Comparison of ENCODE assay signal across 8 cellular contexts in the genomic region with DNA sequence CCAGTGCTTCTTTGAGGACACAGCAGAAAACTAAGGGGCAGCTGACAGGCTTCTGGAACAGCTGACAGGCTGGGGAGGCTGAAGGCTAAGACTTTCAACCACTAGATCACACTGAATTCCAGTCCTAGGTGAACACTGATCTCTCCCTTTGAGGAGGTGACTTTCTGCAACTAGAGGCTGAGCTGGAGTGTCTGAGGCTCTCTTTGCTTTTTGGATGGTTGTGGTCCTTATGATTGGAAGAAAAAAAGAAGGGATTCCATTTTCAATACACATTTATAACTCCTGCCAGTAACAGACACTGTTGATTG. TPM values are rescaled to one million over a fixed set of nuclear protein-coding genes. Genes with fewer than 3 reads are reported as not detected.
DNase-seq lines count a peak whose midpoint lies in the region; ATAC-seq and TF ChIP-seq lines count a peak whose summit lies in the region.

No MANE protein-coding gene starts in this region.

- intact Hi-C loops in thyroid gland (cut with DNase I), result loop anchor here (10.0 kb wide), 2 partner anchors 52 to 138 kb away; no protein-coding TSS in a partner anchor

- TF ChIP-seq CTCF in brain (conservative IDR thresholded peaks at IDR 0.05), result no peak
- TF ChIP-seq CTCF in lung (IDR thresholded peaks at IDR 0.05; ENCODE audit: control extremely low read depth, extremely low read depth), result no peak
- TF ChIP-seq CTCF in thyroid gland (IDR thresholded peaks at IDR 0.05), result no peak

- H3K4me3 ChIP-seq in lung (peak overlapping the region; percentile 66), thyroid gland (replicated peaks in 1 of 3) (peak overlapping the region in 1 of 3 donors; percentile 75)

- H3K36me3 Mint-ChIP-seq in activated CD4-positive, alpha-beta T cell treated with anti-CD3 and anti-CD28 coated beads, Interleukin-2, amount 10 ng/mL, durations not matched to agents 7 days and 5 days (ENCODE audit: low read depth), result peaks cover 1% of the 10 kb centered on the region
- no peaks in the 10 kb centered on the region for H3K36me3 Mint-ChIP-seq in brain

- H3K4me1 Mint-ChIP-seq in activated CD4-positive, alpha-beta T cell treated with anti-CD3 and anti-CD28 coated beads, Interleukin-2, amount 10 ng/mL, durations not matched to agents 7 days and 5 days, result peaks cover 91% of the 10 kb centered on the region
- peaks cover 27% of the 10 kb centered on the region for H3K4me1 Mint-ChIP-seq in brain

- H3K27ac Mint-ChIP-seq in activated CD4-positive, alpha-beta T cell treated with anti-CD3 and anti-CD28 coated beads, Interleukin-2, amount 10 ng/mL, durations not matched to agents 7 days and 5 days, result peak overlapping the region; percentile 86
- peak overlapping the region in 4 of 5 experiments; percentile 21 to 90 (median 86) for H3K27ac Mint-ChIP-seq in brain

- TF ChIP-seq POLR2A in thyroid gland (IDR thresholded peaks at IDR 0.05), result no peak

- peak overlapping the region; percentile 77 for H3K4me3 Mint-ChIP-seq in activated CD4-positive, alpha-beta T cell treated with anti-CD3 and anti-CD28 coated beads, Interleukin-2, amount 10 ng/mL, durations not matched to agents 7 days and 5 days
- peak overlapping the region; percentile 80 to 88 (median 84) for H3K4me3 Mint-ChIP-seq in brain

- H3K36me3 ChIP-seq in lung (ENCODE audit: control insufficient read depth in 2 of 2, insufficient read depth in 2 of 2, low read length in 2 of 2), result peaks cover 0 to 3% of the 10 kb centered on the region in 2 donors
- H3K36me3 ChIP-seq in thyroid gland, result no peaks in the 10 kb centered on the region

- peaks cover 2% of the 10 kb centered on the region for H3K27me3 Mint-ChIP-seq in activated CD4-positive, alpha-beta T cell treated with anti-CD3 and anti-CD28 coated beads, Interleukin-2, amount 10 ng/mL, durations not matched to agents 7 days and 5 days
- H3K27me3 Mint-ChIP-seq in brain, result peaks cover 67% of the 10 kb centered on the region

- CTCF ChIA-PET in activated CD4-positive, alpha-beta T cell treated with anti-CD3 and anti-CD28 coated beads, Interleukin-2, amount 10 ng/mL, durations not matched to agents 7 days and 5 days (lab: Charles Lee), result interaction anchor here (1.9 kb wide), 1 partner anchor 8 kb away, joined by 6 read pairs; no protein-coding TSS in a partner anchor

- H3K27me3 ChIP-seq in lung (ENCODE audit: control insufficient read depth, insufficient read depth) (no peaks in the 10 kb centered on the region), thyroid gland (no peaks in the 10 kb centered on the region)

- H3K4me1 ChIP-seq in lung (ENCODE audit: control insufficient read depth in 2 of 2, insufficient read depth in 2 of 2, low read length in 2 of 2) (peaks cover 11 to 15% of the 10 kb centered on the region in 2 donors), thyroid gland (peaks cover 25 to 31% of the 10 kb centered on the region in 2 donors)

- no peak for ATAC-seq in lung (ENCODE audit: insufficient read depth, low FRiP score)
- ATAC-seq in HG03565 (IDR thresholded peaks at IDR 0.05; ENCODE audit: unreplicated experiment), result no peak

- H3K9me3 ChIP-seq in lung (ENCODE audit: control insufficient read depth in 2 of 2, insufficient read depth in 1 of 2, low read length in 1 of 2), result no peaks in the 10 kb centered on the region
- H3K9me3 ChIP-seq in thyroid gland, result no peaks in the 10 kb centered on the region

- no peak for DNase-seq in activated CD4-positive, alpha-beta T cell treated with anti-CD3 and anti-CD28 coated beads, Interleukin-2, amount 10 ng/mL, durations not matched to agents 7 days and 5 days
- no peak for DNase-seq in activated CD4-positive, alpha-beta T cell treated with anti-CD3 and anti-CD28 coated beads for 4 hours
- DNase-seq in lung (ENCODE audit: low spot score) (no peak), thyroid gland (no peak), NCI-H2171 treated with DMSO at 0.1 percent for 48 hours (lab: John Stamatoyannopoulos, UW) (no peak), superior temporal gyrus (ENCODE audit: extremely low spot score) (no peak)

- POLR2A ChIA-PET in activated CD4-positive, alpha-beta T cell treated with anti-CD3 and anti-CD28 coated beads, Interleukin-2, amount 10 ng/mL, durations not matched to agents 7 days and 5 days (lab: Charles Lee), result no interaction called here

- no peaks in the 10 kb centered on the region for H3K9me3 Mint-ChIP-seq in activated CD4-positive, alpha-beta T cell treated with anti-CD3 and anti-CD28 coated beads, Interleukin-2, amount 10 ng/mL, durations not matched to agents 7 days and 5 days
- H3K9me3 Mint-ChIP-seq in brain, result no peaks in the 10 kb centered on the region

- H3K27ac ChIP-seq in lung (ENCODE audit: low read depth in 1 of 2, low read length in 1 of 2) (peak overlapping the region; percentile 93 to 99), thyroid gland (peak overlapping the region; percentile 79 to 97 (median 94))

RNA-seq across cellular contexts. Expression of a gene that starts 1.4 kb away (rescaled TPM):
- 1 to 10 TPM; 9.1 to 9.3 TPM for total RNA-seq in activated CD4-positive, alpha-beta T cell treated with anti-CD3 and anti-CD28 coated beads, Interleukin-2, amount 10 ng/mL, durations not matched to agents 7 days and 5 days
- polyA plus RNA-seq in brain (ENCODE audit: insufficient read depth, low read depth, low replicate concordance), result 1.4 TPM
- total RNA-seq in lung, result 10 to 100 TPM; 33.2 to 79.7 TPM
- 10 to 100 TPM; 12.3 to 30.8 TPM for polyA plus RNA-seq in lung
- 10 to 100 TPM in 1 of 4 donors, 1 to 10 TPM in 3; 4.4 to 15.3 (median 7.4) TPM for total RNA-seq in thyroid gland
